16 cellular contexts compared by ENCODE assay signal in the genomic region with DNA sequence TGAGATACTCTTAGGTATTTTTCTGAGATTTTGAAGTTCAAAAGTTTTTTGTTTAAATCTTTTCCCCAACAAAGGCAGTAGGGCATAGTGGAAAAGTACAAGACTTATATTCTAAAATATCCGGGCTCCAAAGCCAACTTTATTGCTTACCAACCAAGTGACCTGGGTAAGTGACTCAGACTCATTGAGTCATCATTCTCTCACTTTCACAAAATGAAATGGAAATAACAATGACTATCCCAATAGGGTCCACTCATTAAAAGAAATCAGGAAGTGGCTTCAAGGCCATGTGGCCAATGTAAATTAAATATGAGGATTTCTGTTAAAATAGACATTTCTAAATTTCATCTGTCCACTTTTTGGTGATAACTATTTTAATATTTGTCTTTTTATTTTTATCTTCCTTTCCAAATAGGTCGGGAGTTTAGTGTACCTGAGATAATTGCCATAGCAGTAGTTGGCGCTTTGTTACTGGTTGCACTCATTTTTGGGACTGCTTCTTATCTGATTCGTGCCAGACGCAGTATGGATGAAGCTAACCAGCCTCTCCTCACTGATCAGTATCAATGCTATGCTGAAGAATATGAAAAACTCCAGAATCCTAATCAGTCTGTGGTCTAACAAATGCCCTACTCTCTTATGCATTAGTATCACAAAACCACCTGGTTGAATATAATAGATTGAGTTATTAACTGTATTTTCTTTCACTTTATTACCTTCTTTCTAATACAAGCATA. TPM values are rescaled to one million over a fixed set of nuclear protein-coding genes. Genes with fewer than 3 reads are reported as not detected.
DNase-seq lines count a peak whose midpoint lies in the region; ATAC-seq and TF ChIP-seq lines count a peak whose summit lies in the region.
"Had no signal": no experiment of that assay in that cellular context is flagged by ENCODE, and none has a peak within 500 bp of the region (broad histone marks: within the 10 kb centered on the region; RNA-seq: fewer than 3 reads in every experiment).

No MANE protein-coding gene starts in this region.

- POLR2A ChIA-PET in OCI-LY7 (lab: Charles Lee): interaction anchor here (0.6 kb wide), 1 partner anchor 12 kb away, joined by 3 read pairs; no protein-coding TSS in a partner anchor

- H2BK12ac ChIP-seq in mesenchymal stem cell (ENCODE audit: low read length in 2 of 2): no peak overlapping the region

- peak overlapping the region in 1 of 2 experiments; percentile 70 for H3K18ac ChIP-seq in mesenchymal stem cell (ENCODE audit: low read depth in 1 of 2, low read length in 2 of 2)

- H3K4me1 ChIP-seq in mesenchymal stem cell (ENCODE audit: control insufficient read depth, insufficient read depth, low read depth, low read length) (no peaks in the 10 kb centered on the region), OCI-LY7 (ENCODE audit: insufficient read depth, low read length, poor library complexity, severe bottlenecking) (no peaks in the 10 kb centered on the region)
- H3K4me1 ChIP-seq: parathyroid adenoma had no signal

- no peak overlapping the region for H4K91ac ChIP-seq in mesenchymal stem cell (ENCODE audit: low read length)

- H3K36me3 Mint-ChIP-seq in Calu3 (ENCODE audit: insufficient read depth, unreplicated experiment) (no peaks in the 10 kb centered on the region), chondrocyte (ENCODE audit: low read depth) (peaks cover 2% of the 10 kb centered on the region)
- H3K36me3 Mint-ChIP-seq: CD4-positive, CD25-positive, alpha-beta regulatory T cell had no signal

- H3K4me2 ChIP-seq in mesenchymal stem cell (ENCODE audit: low read length, poor library complexity, severe bottlenecking) (no peak overlapping the region), OCI-LY7 (ENCODE audit: low read length) (no peak overlapping the region)

- no peaks in the 10 kb centered on the region for H3K9me2 ChIP-seq in OCI-LY7 (ENCODE audit: insufficient read depth, low read length)

- WGBS in mesenchymal stem cell: 61% methylated on average over 5 of the region's 5 CpGs

- no peak for ATAC-seq in HG02571 (IDR thresholded peaks at IDR 0.05; ENCODE audit: unreplicated experiment)

- TF ChIP-seq CTCF in Calu3 (IDR thresholded peaks at IDR 0.05; ENCODE audit: unreplicated experiment) (no peak), chondrocyte (IDR thresholded peaks at IDR 0.05) (no peak), OCI-LY7 (conservative IDR thresholded peaks at IDR 0.05; ENCODE audit: low read length) (no peak)

- no peak overlapping the region for H4K8ac ChIP-seq in mesenchymal stem cell (ENCODE audit: low read length)

- no peak overlapping the region for H2BK15ac ChIP-seq in mesenchymal stem cell (ENCODE audit: low read depth, poor library complexity, severe bottlenecking)

- H3K14ac ChIP-seq in mesenchymal stem cell (ENCODE audit: low read length in 2 of 2): no peak overlapping the region

- H3K9me3 Mint-ChIP-seq in Calu3 (ENCODE audit: low read depth, unreplicated experiment): no peaks in the 10 kb centered on the region
- peaks cover 2% of the 10 kb centered on the region for H3K9me3 Mint-ChIP-seq in chondrocyte (ENCODE audit: low read depth)

- H3K27ac Mint-ChIP-seq in Calu3 (ENCODE audit: unreplicated experiment) (peak overlapping the region; percentile 70), chondrocyte (ENCODE audit: unreplicated experiment) (peak overlapping the region; percentile 9)
- H3K27ac Mint-ChIP-seq: CD4-positive, CD25-positive, alpha-beta regulatory T cell had no signal

- H3K79me2 ChIP-seq in OCI-LY7 (ENCODE audit: insufficient read depth, low read depth, low read length): no peaks in the 10 kb centered on the region
- H3K79me2 ChIP-seq: parathyroid adenoma had no signal

- intact Hi-C loops in Calu3 (cut with micrococcal nuclease; ENCODE audit: unreplicated experiment): no loop called here
- intact Hi-C loops in OCI-LY7 (cut with micrococcal nuclease; ENCODE audit: unreplicated experiment): no loop called here

- CTCF ChIA-PET in Calu3 (lab: Charles Lee): interaction anchor here (0.6 kb wide), 2 partner anchors 11 to 179 kb away, joined by 3 to 5 read pairs; no protein-coding TSS in a partner anchor
- CTCF ChIA-PET in OCI-LY7 (lab: Charles Lee; ENCODE audit: unreplicated experiment): no interaction called here

- H3K79me1 ChIP-seq in mesenchymal stem cell (replicated peaks; ENCODE audit: low read length, poor library complexity, severe bottlenecking): no peaks in the 10 kb centered on the region

- no peak overlapping the region for H3K23ac ChIP-seq in mesenchymal stem cell (ENCODE audit: low read length in 2 of 2)

- H3K27me3 Mint-ChIP-seq in Calu3 (ENCODE audit: unreplicated experiment) (no peaks in the 10 kb centered on the region), chondrocyte (ENCODE audit: low read depth) (no peaks in the 10 kb centered on the region)
- H3K27me3 Mint-ChIP-seq: CD4-positive, CD25-positive, alpha-beta regulatory T cell had no signal

- H2AK5ac ChIP-seq in mesenchymal stem cell (ENCODE audit: low read length, severe bottlenecking): peak overlapping the region; percentile 81

- H3K27me3 ChIP-seq in mesenchymal stem cell (ENCODE audit: control insufficient read depth in 1 of 2, insufficient read depth in 1 of 2, low read length in 2 of 2): no peaks in the 10 kb centered on the region

- H2BK120ac ChIP-seq in mesenchymal stem cell (ENCODE audit: low read depth, low read length): no peak overlapping the region

- DNase-seq in Calu3 (no peak), NCI-H226 (peak; percentile 41), chondrocyte (ENCODE audit: low spot score) (no peak), mesenchymal stem cell (peak; percentile 84), NCI-H510A (lab: John Stamatoyannopoulos, UW) (no peak), OCI-LY7 (ENCODE audit: low spot score) (no peak)
- no peak for DNase-seq in stimulated activated CD4-positive, alpha-beta T cell treated with anti-CD3 and anti-CD28 coated beads, Interleukin-4, amount 100 ng/mL, for 24 hours
- DNase-seq: activated CD4-positive, alpha-beta T cell treated with anti-CD3 and anti-CD28 coated beads for 4 hours; caudate nucleus; CD4-positive, CD25-positive, alpha-beta regulatory T cell; NCI-H1436 treated with DMSO at 0.1 percent for 48 hours; stimulated activated naive CD4-positive, alpha-beta T cell had no signal

- H3K27ac ChIP-seq in mesenchymal stem cell (ENCODE audit: low read length, poor library complexity, severe bottlenecking) (no peak overlapping the region), OCI-LY7 (ENCODE audit: low read depth, low read length, poor library complexity, severe bottlenecking) (no peak overlapping the region)
- H3K27ac ChIP-seq: parathyroid adenoma had no signal

- no peaks in the 10 kb centered on the region for H3K36me3 ChIP-seq in mesenchymal stem cell (ENCODE audit: control insufficient read depth in 1 of 2, insufficient read depth in 2 of 2, low read depth in 1 of 2, low read length in 2 of 2)
- no peaks in the 10 kb centered on the region for H3K36me3 ChIP-seq in OCI-LY7 (ENCODE audit: insufficient read depth, low read length)

- H3K9me3 ChIP-seq in mesenchymal stem cell (ENCODE audit: control insufficient read depth, low read length) (no peaks in the 10 kb centered on the region), OCI-LY7 (ENCODE audit: low read length) (no peaks in the 10 kb centered on the region)

- H3K9ac ChIP-seq in mesenchymal stem cell (ENCODE audit: low read length): peak overlapping the region; percentile 50
- H3K9ac ChIP-seq: parathyroid adenoma had no signal

- H3K4me3 Mint-ChIP-seq in Calu3 (ENCODE audit: low read depth, unreplicated experiment): no peak overlapping the region
- no peak overlapping the region for H3K4me3 Mint-ChIP-seq in chondrocyte (ENCODE audit: unreplicated experiment)
- H3K4me3 Mint-ChIP-seq: CD4-positive, CD25-positive, alpha-beta regulatory T cell had no signal

- BruUV-seq in Calu3 (replicated peaks; lab: Mats Ljungman, UMichigan) (no TSS peak), OCI-LY7 (replicated peaks; lab: Mats Ljungman, UMichigan) (no TSS peak)

- H2AFZ ChIP-seq in mesenchymal stem cell (ENCODE audit: low read depth, low read length) (no peak overlapping the region), OCI-LY7 (ENCODE audit: low read length) (no peak overlapping the region)
- H2AFZ ChIP-seq: parathyroid adenoma had no signal

- H3K4ac ChIP-seq in mesenchymal stem cell (ENCODE audit: low read depth in 1 of 2, low read length in 2 of 2): no peak overlapping the region

- H4K20me1 ChIP-seq in OCI-LY7 (ENCODE audit: insufficient read depth, low read length): no peaks in the 10 kb centered on the region

- peaks cover 27% of the 10 kb centered on the region for H3K4me1 Mint-ChIP-seq in Calu3 (ENCODE audit: low read depth, unreplicated experiment)
- H3K4me1 Mint-ChIP-seq in chondrocyte (ENCODE audit: low read depth): peaks cover 30% of the 10 kb centered on the region
- H3K4me1 Mint-ChIP-seq: CD4-positive, CD25-positive, alpha-beta regulatory T cell had no signal

- no peak overlapping the region for H2BK5ac ChIP-seq in mesenchymal stem cell (ENCODE audit: low read depth, low read length, poor library complexity, severe bottlenecking)

- H3K4me3 ChIP-seq in mesenchymal stem cell (ENCODE audit: insufficient read depth in 1 of 2, low read depth in 1 of 2, low read length in 2 of 2) (no peak overlapping the region), OCI-LY7 (ENCODE audit: low read depth, low read length, poor library complexity, severe bottlenecking) (no peak overlapping the region)

RNA-seq across cellular contexts. Expression of a gene that starts 15.5 kb away (rescaled TPM):
- total RNA-seq in Calu3 (2022) (not detected in 2 replicates), chondrocyte (0.10 to 0.28 TPM in 2 of 3 replicates, not detected in the other), OCI-LY7 (2022) (not detected in 2 replicates)
- polyA plus RNA-seq in mesenchymal stem cell (2013, experiment 1 of 2): 36.8 TPM
- polyA plus RNA-seq in mesenchymal stem cell (2013, experiment 2 of 2): 37.9 TPM
- total RNA-seq in OCI-LY7 (2014; rRNA removed; shearing (Covaris generic)): not detected in 2 replicates
- total RNA-seq: CD4-positive, CD25-positive, alpha-beta regulatory T cell; glomerular endothelial cell had no signal
- polyA plus RNA-seq: CD4-positive, CD25-positive, alpha-beta regulatory T cell; liver had no signal

Comparison
In these comparisons a context has a peak if more than half of its experiments do, and no peak if none do; other contexts are left out.
1. DNase-seq: peak in NCI-H226 (single experiment) and mesenchymal stem cell (single experiment); none in Calu3 (single experiment), chondrocyte (single experiment), NCI-H510A (single experiment), stimulated activated CD4-positive, alpha-beta T cell treated with anti-CD3 and anti-CD28 coated beads, Interleukin-4, amount 100 ng/mL, for 24 hours (single experiment) and OCI-LY7 (single experiment).